ENCODE assay signal across 3 cellular contexts in the genomic region with DNA sequence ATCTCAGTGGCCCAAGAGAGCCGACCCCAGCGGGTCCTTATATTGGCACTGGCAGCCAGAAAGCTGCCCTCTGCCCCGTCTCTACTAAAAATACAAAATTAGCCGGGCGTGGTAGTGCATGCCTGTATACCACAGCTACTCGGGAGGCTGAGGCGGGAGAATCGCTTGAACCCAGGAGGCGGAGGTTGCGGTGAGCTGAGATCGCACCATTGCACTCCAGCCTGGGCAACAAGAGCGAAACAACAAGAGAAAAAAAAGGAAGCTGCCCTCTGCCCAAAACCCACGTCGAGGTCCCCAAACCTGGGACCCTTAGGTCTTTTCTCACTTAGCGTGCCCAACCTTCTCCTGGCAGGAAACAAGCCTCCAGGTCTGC. TPM values are rescaled to one million over a fixed set of nuclear protein-coding genes. Genes with fewer than 3 reads are reported as not detected.
DNase-seq lines count a peak whose midpoint lies in the region; ATAC-seq lines count a peak whose summit lies in the region.
"Not testable (repeated sequence)": the region's sequence is repeated elsewhere in the genome, so short reads cannot be mapped to it uniquely, and the experiment has no call there.
"Had no signal": no experiment of that assay in that cellular context is flagged by ENCODE, and none has a peak within 500 bp of the region (broad histone marks: within the 10 kb centered on the region; RNA-seq: fewer than 3 reads in every experiment).

No MANE protein-coding gene starts in this region.

- H3K4me1 Mint-ChIP-seq in T-cell: peaks cover 60 to 75% (median 61%) of the 10 kb centered on the region in 3 donors
- H3K4me1 Mint-ChIP-seq in natural killer cell treated with Interleukin-12 subunit alpha and Interleukin-12 subunit beta and Interleukin-15 and Interleukin-18, amount 100 ng/mL, for 72 hours (ENCODE audit: low read depth in 2 of 2): peaks cover 27 to 35% of the 10 kb centered on the region in 2 donors

- not testable (repeated sequence) for ATAC-seq in T-cell (replicated peaks in 1 of 4); natural killer cell treated with Interleukin-12 subunit alpha and Interleukin-12 subunit beta and Interleukin-15 and Interleukin-18, amount 100 ng/mL, for 72 hours

- peaks cover 36% of the 10 kb centered on the region for H3K36me3 Mint-ChIP-seq in T-cell
- H3K36me3 Mint-ChIP-seq in natural killer cell treated with Interleukin-12 subunit alpha and Interleukin-12 subunit beta and Interleukin-15 and Interleukin-18, amount 100 ng/mL, for 72 hours: peaks cover 12% of the 10 kb centered on the region

- not testable (repeated sequence) for H3K27me3 Mint-ChIP-seq in T-cell; natural killer cell treated with Interleukin-12 subunit alpha and Interleukin-12 subunit beta and Interleukin-15 and Interleukin-18, amount 100 ng/mL, for 72 hours

- not testable (repeated sequence) for DNase-seq in T-cell; natural killer cell treated with Interleukin-12 subunit alpha and Interleukin-12 subunit beta and Interleukin-15 and Interleukin-18, amount 100 ng/mL, for 72 hours (ENCODE audit: low spot score)

- POLR2A ChIA-PET in T-cell (lab: Charles Lee): not testable (repeated sequence)

- peak overlapping the region; percentile 95 to 97 for H3K27ac Mint-ChIP-seq in T-cell
- H3K27ac Mint-ChIP-seq in natural killer cell treated with Interleukin-12 subunit alpha and Interleukin-12 subunit beta and Interleukin-15 and Interleukin-18, amount 100 ng/mL, for 72 hours: peak overlapping the region; percentile 98

- CTCF ChIA-PET in T-cell (lab: Charles Lee): interaction anchor here (0.7 to 1.7 kb wide), 7 partner anchors 15 to 37 kb away, joined by 3 to 15 read pairs (median 5); no protein-coding TSS in a partner anchor

- peak overlapping the region; percentile 95 to 99 (median 96) for H3K4me3 Mint-ChIP-seq in T-cell
- H3K4me3 Mint-ChIP-seq in natural killer cell treated with Interleukin-12 subunit alpha and Interleukin-12 subunit beta and Interleukin-15 and Interleukin-18, amount 100 ng/mL, for 72 hours: peak overlapping the region; percentile 90

- H3K9me3 Mint-ChIP-seq in T-cell; natural killer cell treated with Interleukin-12 subunit alpha and Interleukin-12 subunit beta and Interleukin-15 and Interleukin-18, amount 100 ng/mL, for 72 hours: not testable (repeated sequence)

RNA-seq across cellular contexts. Expression of a gene that starts 0.9 kb away (rescaled TPM):
- 100 to 1,000 TPM; 347 to 524 (median 406) TPM for total RNA-seq in T-cell
- 100 to 1,000 TPM; 133 to 233 TPM for total RNA-seq in natural killer cell treated with Interleukin-12 subunit alpha and Interleukin-12 subunit beta and Interleukin-15 and Interleukin-18, amount 100 ng/mL, for 72 hours

RNA-seq across cellular contexts. Expression of a gene that starts 20.6 kb away (rescaled TPM):
- 1 to 10 TPM in 3 of 5 donors, under 1 TPM in 1, not detected in 1; 0.66 to 1.6 (median 1.2) TPM for total RNA-seq in T-cell
- not detected for total RNA-seq in natural killer cell treated with Interleukin-12 subunit alpha and Interleukin-12 subunit beta and Interleukin-15 and Interleukin-18, amount 100 ng/mL, for 72 hours

RNA-seq across cellular contexts. Expression of a gene that starts 24.0 kb away (rescaled TPM):
- 10 to 100 TPM; 43.4 to 83.6 (median 73.7) TPM for total RNA-seq in T-cell
- total RNA-seq in natural killer cell treated with Interleukin-12 subunit alpha and Interleukin-12 subunit beta and Interleukin-15 and Interleukin-18, amount 100 ng/mL, for 72 hours: 10 to 100 TPM; 67.8 to 94.2 TPM

RNA-seq across cellular contexts. Expression of a gene that starts 42.3 kb away (rescaled TPM):
- total RNA-seq in T-cell: not detected
- total RNA-seq in natural killer cell treated with Interleukin-12 subunit alpha and Interleukin-12 subunit beta and Interleukin-15 and Interleukin-18, amount 100 ng/mL, for 72 hours: not detected
- total RNA-seq: M059J had no signal

RNA-seq across cellular contexts. Expression of a gene that starts 51.7 kb away (rescaled TPM):
- total RNA-seq in T-cell: not detected
- under 1 TPM in 1 of 2 donors, not detected in 1; 0.10 TPM for total RNA-seq in natural killer cell treated with Interleukin-12 subunit alpha and Interleukin-12 subunit beta and Interleukin-15 and Interleukin-18, amount 100 ng/mL, for 72 hours
- total RNA-seq: M059J had no signal
